Comparison of ENCODE assay signal across 34 cellular contexts in genomic region chr1:62523860-62524259, GRCh38.
DNase-seq lines count a peak whose midpoint lies in the region; ATAC-seq, FAIRE-seq and TF ChIP-seq lines count a peak whose summit lies in the region.
"Had no signal": no experiment of that assay in that cellular context is flagged by ENCODE, and none has a peak within 500 bp of the region (broad histone marks: within the 10 kb centered on the region; RNA-seq: fewer than 3 reads in every experiment).

No MANE protein-coding gene starts in this region.

- TF ChIP-seq CTCF in HepG2 (CRISPR knock-in tag; IDR thresholded peaks at IDR 0.05) (no peak), liver (IDR thresholded peaks at IDR 0.05; ENCODE audit: low read depth, low read length, missing input control) (no peak), right lobe of liver (IDR thresholded peaks at IDR 0.05) (no peak), hepatocyte (IDR thresholded peaks at IDR 0.05; ENCODE audit: poor library complexity) (no peak)

- H3K79me2 ChIP-seq in HepG2 (ENCODE audit: insufficient read depth, low read length) (no peaks in the 10 kb centered on the region), hepatocyte (no peaks in the 10 kb centered on the region)

- H3K27ac ChIP-seq in HepG2 (ENCODE audit: extremely low read length, insufficient read depth, low read length) = no peak overlapping the region
- no peak overlapping the region for H3K27ac ChIP-seq in liver (ENCODE audit: low read depth in 1 of 2, low read length in 2 of 2)
- H3K27ac ChIP-seq in right lobe of liver = peak overlapping the region in 1 of 3 donors; percentile 57
- H3K27ac ChIP-seq in hepatocyte = no peak overlapping the region
- H3K27ac ChIP-seq: 22Rv1; A549; BLaER1; BLaER1 treated with 17β-estradiol and CSF1 and Interleukin-3, amounts not matched to agents 10 nM and 100 nM; C4-2B had no signal

- H3K36me3 ChIP-seq in HepG2 (replicated peaks in 1 of 2; ENCODE audit: control insufficient read depth in 1 of 2, insufficient read depth in 2 of 2, low read length in 2 of 2) = peaks cover 1 to 18% of the 10 kb centered on the region in 2 experiments; a peak in 3 of 5 replicates
- peaks cover 0 to 2% (median 0%) of the 10 kb centered on the region in 4 donors for H3K36me3 ChIP-seq in liver (ENCODE audit: control insufficient read depth in 4 of 4, insufficient read depth in 3 of 4, low read depth in 1 of 4, low read length in 3 of 4)
- H3K36me3 ChIP-seq in right lobe of liver = no peaks in the 10 kb centered on the region
- H3K36me3 ChIP-seq in hepatocyte (replicated peaks; ENCODE audit: insufficient read depth, low read depth) = no peaks in the 10 kb centered on the region
- H3K36me3 ChIP-seq: BE2C had no signal

- H3K4me1 ChIP-seq in HepG2 (ENCODE audit: insufficient read depth, low read length) = peaks cover 16% of the 10 kb centered on the region
- peaks cover 3 to 16% (median 4%) of the 10 kb centered on the region in 4 donors for H3K4me1 ChIP-seq in liver (ENCODE audit: control insufficient read depth in 4 of 4, insufficient read depth in 4 of 4, low read length in 3 of 4)
- H3K4me1 ChIP-seq in right lobe of liver = peaks cover 0 to 31% (median 6%) of the 10 kb centered on the region in 4 donors
- H3K4me1 ChIP-seq in hepatocyte (ENCODE audit: insufficient read depth) = no peaks in the 10 kb centered on the region
- H3K4me1 ChIP-seq: A549; BE2C; BLaER1; BLaER1 treated with 17β-estradiol and CSF1 and Interleukin-3, amounts not matched to agents 10 nM and 100 nM; Caco-2 had no signal

- POLR2A ChIA-PET in HepG2 (lab: Yijun Ruan, JAX) = no interaction called here

- 61% methylated on average over 2 of the region's 2 CpGs for WGBS in HepG2 (ENCODE audit: low lambda C conversion rate)
- 31% methylated on average over 2 of the region's 2 CpGs for WGBS in liver
- 40% methylated on average over 2 of the region's 2 CpGs for WGBS in right lobe of liver (ENCODE audit: insufficient coverage, low coverage, low lambda C conversion rate, missing lambda C conversion rate)
- WGBS in hepatocyte (ENCODE audit: low lambda C conversion rate, missing lambda C conversion rate) = 86% methylated on average over 2 of the region's 2 CpGs

- no peak overlapping the region for H3K9ac ChIP-seq in HepG2 (ENCODE audit: insufficient read depth, low read depth, low read length)
- H3K9ac ChIP-seq in liver (ENCODE audit: low read depth in 1 of 2, low read length in 2 of 2) = no peak overlapping the region
- H3K9ac ChIP-seq: BLaER1; BLaER1 treated with 17β-estradiol and CSF1 and Interleukin-3, amounts not matched to agents 10 nM and 100 nM had no signal

- no peak overlapping the region for H3K4me3 ChIP-seq in HepG2 (replicated peaks in 1 of 3; ENCODE audit: insufficient read depth in 1 of 3, low read depth in 2 of 3, low read length in 3 of 3)
- no peak overlapping the region for H3K4me3 ChIP-seq in liver (ENCODE audit: low read depth in 1 of 3, low read length in 3 of 3)
- no peak overlapping the region for H3K4me3 ChIP-seq in right lobe of liver
- H3K4me3 ChIP-seq in hepatocyte = no peak overlapping the region
- H3K4me3 ChIP-seq: A549; BLaER1; BLaER1 treated with 17β-estradiol and CSF1 and Interleukin-3, amounts not matched to agents 10 nM and 100 nM had no signal

- H3K27me3 ChIP-seq in HepG2 (ENCODE audit: control insufficient read depth in 1 of 2, insufficient read depth in 2 of 2, low read length in 2 of 2) = no peaks in the 10 kb centered on the region
- no peaks in the 10 kb centered on the region for H3K27me3 ChIP-seq in liver (ENCODE audit: control insufficient read depth in 4 of 4, insufficient read depth in 4 of 4, low read length in 3 of 4)
- H3K27me3 ChIP-seq in right lobe of liver = no peaks in the 10 kb centered on the region
- no peaks in the 10 kb centered on the region for H3K27me3 ChIP-seq in hepatocyte
- H3K27me3 ChIP-seq: BE2C; BLaER1; BLaER1 treated with 17β-estradiol and CSF1 and Interleukin-3, amounts not matched to agents 10 nM and 100 nM had no signal

- TF ChIP-seq POLR2A in HepG2 (IDR thresholded peaks at IDR 0.05; ENCODE audit: insufficient read depth in 1 of 2, low read depth in 2 of 2, low read length in 2 of 2) = no peak
- TF ChIP-seq POLR2A in right lobe of liver (IDR thresholded peaks at IDR 0.05) = no peak

- ATAC-seq in left lobe of liver = peak; percentile 65
- ATAC-seq in HepG2 = 0 out of 3 replicates have a peak, but pooled peaks have one; percentile 26
- peak; percentile 46 to 76 (median 56) for ATAC-seq in right lobe of liver
- no peak for ATAC-seq in GM18867 (IDR thresholded peaks at IDR 0.05; ENCODE audit: unreplicated experiment)
- ATAC-seq in HG03354 (IDR thresholded peaks at IDR 0.05; ENCODE audit: poor library complexity, severe bottlenecking, unreplicated experiment) = no peak
- ATAC-seq: A549; CD8-positive, alpha-beta T cell had no signal

- H3K9me3 ChIP-seq in HepG2 (ENCODE audit: low read length) (no peaks in the 10 kb centered on the region), liver (ENCODE audit: control insufficient read depth in 4 of 4, low read length in 3 of 4) (no peaks in the 10 kb centered on the region), right lobe of liver (no peaks in the 10 kb centered on the region), hepatocyte (ENCODE audit: low read depth) (peaks cover 7% of the 10 kb centered on the region)
- H3K9me3 ChIP-seq: A549, BE2C, Caco-2 had no signal

- no TSS peak for BruUV-seq in HepG2 (replicated peaks; lab: Mats Ljungman, UMichigan)

- no peaks in the 10 kb centered on the region for H3K9me2 ChIP-seq in hepatocyte (replicated peaks; ENCODE audit: insufficient read depth)

- intact Hi-C loops in HepG2 (cut with micrococcal nuclease; ENCODE audit: unreplicated experiment) = no loop called here
- intact Hi-C loops in right lobe of liver (cut with DNase I) = no loop called here

- H2AFZ ChIP-seq in HepG2 (ENCODE audit: low read length) (no peak overlapping the region), hepatocyte (no peak overlapping the region)

- in situ Hi-C loops in HepG2 (cut with HindIII; ENCODE audit: extremely low pct_ligation_motif_present, low pct_unique_long_range_greater_than_20kb) = no loop called here

- CTCF ChIA-PET in HepG2 (lab: Yijun Ruan, JAX; ENCODE audit: low intra/inter-chr PET ratio, low total read pairs) = no interaction called here

- TF ChIP-seq EP300 in HepG2 (IDR thresholded peaks at IDR 0.05; ENCODE audit: low read depth in 2 of 2, low read length in 2 of 2) = no peak
- TF ChIP-seq EP300 in HepG2 (CRISPR knock-in tag; IDR thresholded peaks at IDR 0.05; ENCODE audit: borderline replicate concordance) = no peak

- H4K20me1 ChIP-seq in HepG2 (ENCODE audit: insufficient read depth, low read length) (no peaks in the 10 kb centered on the region), hepatocyte (ENCODE audit: insufficient read depth, poor library complexity, severe bottlenecking) (no peaks in the 10 kb centered on the region)
- H4K20me1 ChIP-seq: BLaER1; BLaER1 treated with 17β-estradiol and CSF1 and Interleukin-3, amounts not matched to agents 10 nM and 100 nM had no signal

- DNase-seq in left lobe of liver (ENCODE audit: low spot score) = no peak
- peak; percentile 9 for DNase-seq in HepG2 (ENCODE audit: low spot score)
- no peak for DNase-seq in right lobe of liver
- no peak for DNase-seq in NCI-H748 treated with DMSO at 0.1 percent for 48 hours (lab: John Stamatoyannopoulos, UW)
- no peak for DNase-seq in hepatocyte (ENCODE audit: low spot score)
- DNase-seq: 8988T; ACHN; AML-193; BE2C; C1 segment of cervical spinal cord; Caco-2; Calu3; CD4-positive, alpha-beta memory T cell; CD4-positive, alpha-beta T cell; CD4-positive, CD25-positive, alpha-beta regulatory T cell; CD8-positive, alpha-beta memory T cell; CD8-positive, alpha-beta T cell; COR-L47; DMS 273 treated with DMSO at 0.1 percent for 48 hours; DMS153; DMS53; DMS79; DMS79 treated with DMSO at 0.1 percent for 48 hours; DND-41; EL had no signal

- H3K4me2 ChIP-seq in HepG2 (ENCODE audit: low read depth, low read length) (no peak overlapping the region), hepatocyte (no peak overlapping the region)
- H3K4me2 ChIP-seq: A549; BLaER1; BLaER1 treated with 17β-estradiol and CSF1 and Interleukin-3, amounts not matched to agents 10 nM and 100 nM had no signal

- TF ChIP-seq RAD21 in HepG2 (CRISPR knock-in tag; IDR thresholded peaks at IDR 0.05) = no peak
- no peak for TF ChIP-seq RAD21 in liver (IDR thresholded peaks at IDR 0.05)

- no peak for FAIRE-seq in HepG2 (lab: Jason Lieb, UNC)
- FAIRE-seq: A549, D721Med had no signal

TF ChIP-seq in HepG2, 621 proteins besides CTCF, POLR2A, EP300 and RAD21 (continues in another document):
- TF ChIP-seq ASH2L (IDR thresholded peaks at IDR 0.05; ENCODE audit: insufficient read length, low read depth, low read length) (no peak), ZFP41 (CRISPR knock-in tag; IDR thresholded peaks at IDR 0.05; ENCODE audit: borderline replicate concordance) (no peak), SOX6 (IDR thresholded peaks at IDR 0.05) (no peak), SOX6 (CRISPR knock-in tag; IDR thresholded peaks at IDR 0.05) (peak; percentile 22; the same call in 1 of the 2 replicates)
- TF ChIP-seq, protein P1, sequence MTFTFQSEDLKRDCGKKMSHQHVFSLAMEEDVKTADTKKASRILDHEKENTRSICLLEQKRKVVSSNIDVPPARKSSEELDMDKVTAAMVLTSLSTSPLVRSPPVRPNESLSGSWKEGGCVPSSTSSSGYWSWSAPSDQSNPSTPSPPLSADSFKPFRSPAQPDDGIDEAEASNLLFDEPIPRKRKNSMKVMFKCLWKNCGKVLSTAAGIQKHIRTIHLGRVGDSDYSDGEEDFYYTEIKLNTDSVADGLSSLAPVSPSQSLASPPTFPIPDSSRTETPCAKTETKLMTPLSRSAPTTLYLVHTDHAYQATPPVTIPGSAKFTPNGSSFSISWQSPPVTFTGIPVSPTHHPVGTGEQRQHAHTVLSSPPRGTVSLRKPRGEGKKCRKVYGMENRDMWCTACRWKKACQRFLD (CRISPR knock-in tag; IDR thresholded peaks at IDR 0.05; ENCODE audit: borderline replicate concordance) = no peak

TF ChIP-seq in liver, 16 proteins besides CTCF, POLR2A, EP300 and RAD21:
- peak; percentile 59 to 60 for TF ChIP-seq HNF4A (conservative IDR thresholded peaks at IDR 0.05)
- peak in 1 of 2 donors; percentile 8 for TF ChIP-seq RXRA (IDR thresholded peaks at IDR 0.05)
- no peak for TF ChIP-seq ATF3 (IDR thresholded peaks at IDR 0.05)
- TF ChIP-seq TAF1 (conservative IDR thresholded peaks at IDR 0.05) = no peak
- TF ChIP-seq SP1 (IDR thresholded peaks at IDR 0.05) = peak; percentile 33
- no peak for TF ChIP-seq GABPA (IDR thresholded peaks at IDR 0.05 in 1 of 2, conservative IDR thresholded peaks at IDR 0.05 in 1 of 2)
- TF ChIP-seq EGR1 (IDR thresholded peaks at IDR 0.05; ENCODE audit: low read depth in 2 of 2) = peak in 1 of 2 donors; percentile 21
- TF ChIP-seq, protein P2, sequence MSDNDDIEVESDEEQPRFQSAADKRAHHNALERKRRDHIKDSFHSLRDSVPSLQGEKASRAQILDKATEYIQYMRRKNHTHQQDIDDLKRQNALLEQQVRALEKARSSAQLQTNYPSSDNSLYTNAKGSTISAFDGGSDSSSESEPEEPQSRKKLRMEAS (IDR thresholded peaks at IDR 0.05) = peak; percentile 23
- TF ChIP-seq YY1 (IDR thresholded peaks at IDR 0.05) = peak; percentile 49

Comparison
In these comparisons a context has a peak if more than half of its experiments do, and no peak if none do; other contexts are left out.
1. ATAC-seq: peak in left lobe of liver (single experiment), HepG2 (single experiment) and right lobe of liver (4 of 4); none in GM18867 (single experiment) and HG03354 (single experiment).